Comparison of ENCODE assay signal across 1 cellular context in the genomic region with DNA sequence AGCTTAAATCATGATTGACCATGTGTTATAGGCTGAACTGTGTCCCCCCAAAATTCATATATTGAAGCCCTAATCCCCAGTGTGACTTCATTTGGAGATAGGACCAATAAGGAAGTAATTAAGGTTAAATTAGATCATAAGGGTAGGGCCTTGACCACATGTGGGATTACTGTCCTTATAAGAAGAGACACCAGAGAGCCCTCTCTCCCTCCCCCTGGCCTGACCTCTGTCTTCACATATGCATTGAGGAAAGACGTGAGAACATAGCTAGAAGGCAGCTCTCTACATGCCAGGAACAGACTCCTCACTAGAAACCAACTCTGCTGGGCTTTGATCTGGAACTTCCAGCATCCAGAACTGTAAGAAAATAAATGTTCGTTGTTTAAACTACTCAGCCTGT.
TF ChIP-seq lines count a peak whose summit lies in the region.

No MANE protein-coding gene starts in this region.

TF ChIP-seq in IMR-90, 13 proteins besides CTCF, POLR2A, EP300 and RAD21 (continued from another document):
- TF ChIP-seq, protein P1, sequence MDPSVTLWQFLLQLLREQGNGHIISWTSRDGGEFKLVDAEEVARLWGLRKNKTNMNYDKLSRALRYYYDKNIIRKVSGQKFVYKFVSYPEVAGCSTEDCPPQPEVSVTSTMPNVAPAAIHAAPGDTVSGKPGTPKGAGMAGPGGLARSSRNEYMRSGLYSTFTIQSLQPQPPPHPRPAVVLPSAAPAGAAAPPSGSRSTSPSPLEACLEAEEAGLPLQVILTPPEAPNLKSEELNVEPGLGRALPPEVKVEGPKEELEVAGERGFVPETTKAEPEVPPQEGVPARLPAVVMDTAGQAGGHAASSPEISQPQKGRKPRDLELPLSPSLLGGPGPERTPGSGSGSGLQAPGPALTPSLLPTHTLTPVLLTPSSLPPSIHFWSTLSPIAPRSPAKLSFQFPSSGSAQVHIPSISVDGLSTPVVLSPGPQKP (IDR thresholded peaks at IDR 0.05; ENCODE audit: borderline replicate concordance, low read depth, low read length): no peak
- no peak for TF ChIP-seq MAZ (IDR thresholded peaks at IDR 0.05; ENCODE audit: borderline replicate concordance, low read depth, low read length)
TF ChIP-seq in IMR-90: peak in this region for 0.
